1 cellular context compared by ENCODE assay signal in genomic region chr9:78714591-78714990, GRCh38.
TF ChIP-seq lines count a peak whose summit lies in the region.

No MANE protein-coding gene starts in this region.

TF ChIP-seq in SK-N-SH, 30 proteins besides CTCF, POLR2A, EP300 and RAD21 (continued from another document):
- TF ChIP-seq ZBTB33 (IDR thresholded peaks at IDR 0.05; ENCODE audit: borderline replicate concordance, low read depth), result peak; percentile 73; the same call in 1 of the 2 replicates
- no peak for TF ChIP-seq NRF1 (IDR thresholded peaks at IDR 0.05; ENCODE audit: low read depth, low read length)
- peak; percentile 97 for TF ChIP-seq TCF12 (IDR thresholded peaks at IDR 0.05)
- TF ChIP-seq MXI1 (IDR thresholded peaks at IDR 0.05; ENCODE audit: low read depth, low read length), result no peak
- TF ChIP-seq PBX3 (IDR thresholded peaks at IDR 0.05), result peak; percentile 94
- TF ChIP-seq GATA2 (CRISPR knock-in tag; IDR thresholded peaks at IDR 0.05), result no peak
- TF ChIP-seq RCOR1 (IDR thresholded peaks at IDR 0.05; ENCODE audit: low read length), result no peak
- TF ChIP-seq GABPA (IDR thresholded peaks at IDR 0.05; ENCODE audit: low read depth), result no peak
- TF ChIP-seq MEF2A (IDR thresholded peaks at IDR 0.05; ENCODE audit: borderline replicate concordance, low read depth), result peak; percentile 95
- TF ChIP-seq JUND (IDR thresholded peaks at IDR 0.05), result peak; percentile 95
- TF ChIP-seq FOXM1 (IDR thresholded peaks at IDR 0.05; ENCODE audit: low read depth), result peak; percentile 51
- 0 out of 2 replicates have a peak, but pooled peaks have one; percentile 29 for TF ChIP-seq RXRA (IDR thresholded peaks at IDR 0.05; ENCODE audit: borderline replicate concordance, low read depth)
- no peak for TF ChIP-seq IRF3 (IDR thresholded peaks at IDR 0.05; ENCODE audit: low read depth, low read length)
- no peak; the same call in 1 of the 2 replicates for TF ChIP-seq YY1 (IDR thresholded peaks at IDR 0.05; ENCODE audit: low read depth)
- TF ChIP-seq SMC3 (IDR thresholded peaks at IDR 0.05; ENCODE audit: low read depth, low read length), result no peak
- no peak for TF ChIP-seq FOXJ3 (CRISPR knock-in tag; IDR thresholded peaks at IDR 0.05)
- TF ChIP-seq MAX (IDR thresholded peaks at IDR 0.05; ENCODE audit: low read depth), result no peak
- TF ChIP-seq EZH2phosphoT487 (IDR thresholded peaks at IDR 0.05; ENCODE audit: borderline replicate concordance, low read depth), result peak; percentile 92; the same call in 1 of the 2 replicates
- peak; percentile 71 for TF ChIP-seq NFIC (IDR thresholded peaks at IDR 0.05; ENCODE audit: borderline replicate concordance)
- TF ChIP-seq ELF1 (IDR thresholded peaks at IDR 0.05), result no peak
